Comparison of ENCODE assay signal across 9 cellular contexts in genomic region chr2:169038338-169038757, GRCh38. TPM values are rescaled to one million over a fixed set of nuclear protein-coding genes. Genes with fewer than 3 reads are reported as not detected.
A peak's percentile ranks its signal among the peaks of the same experiment; 100 is the strongest.
DNase-seq lines count a peak whose midpoint lies in the region; ATAC-seq and TF ChIP-seq lines count a peak whose summit lies in the region.
"Had no signal": no experiment of that assay in that cellular context is flagged by ENCODE, and none has a peak within 500 bp of the region (broad histone marks: within the 10 kb centered on the region; RNA-seq: fewer than 3 reads in every experiment).

No MANE protein-coding gene starts in this region.

- no peak overlapping the region for H3K9ac ChIP-seq in adipocyte (ENCODE audit: low read length)

- in situ Hi-C loops in transverse colon (cut with MboI; ENCODE audit: low pct_ligation_motif_present in 1 of 4, low pct_unique_long_range_greater_than_20kb in 1 of 4, low sequenced_read_pairs in 3 of 4): no loop called here

- TF ChIP-seq POLR2A in transverse colon (IDR thresholded peaks at IDR 0.05): no peak

- WGBS in transverse colon (ENCODE audit: low coverage in 1 of 2), 2 donors: 44 to 64% methylated on average over 2 of the region's 2 CpGs

- peaks cover 19% of the 10 kb centered on the region for H3K4me1 Mint-ChIP-seq in activated naive CD8-positive, alpha-beta T cell treated with anti-CD3 and anti-CD28 coated beads, Interleukin-2, amount 50 U/mL, for 24 hours
- peaks cover 5% of the 10 kb centered on the region for H3K4me1 Mint-ChIP-seq in activated naive CD8-positive, alpha-beta T cell treated with anti-CD3 and anti-CD28 coated beads for 36 hours
- peaks cover 3% of the 10 kb centered on the region for H3K4me1 Mint-ChIP-seq in T-helper 17 cell

- TF ChIP-seq CTCF in transverse colon (IDR thresholded peaks at IDR 0.05): no peak

- H3K27me3 ChIP-seq in adipocyte (replicated peaks; ENCODE audit: control insufficient read depth, insufficient read depth, low read length) (no peaks in the 10 kb centered on the region), transverse colon (no peaks in the 10 kb centered on the region)
- H3K27me3 ChIP-seq: heart left ventricle had no signal

- TF ChIP-seq EP300 in transverse colon (IDR thresholded peaks at IDR 0.05; ENCODE audit: low read depth): no peak

- H3K36me3 Mint-ChIP-seq in activated naive CD8-positive, alpha-beta T cell treated with anti-CD3 and anti-CD28 coated beads, Interleukin-2, amount 50 U/mL, for 24 hours (ENCODE audit: low read depth): peaks cover 11% of the 10 kb centered on the region
- no peaks in the 10 kb centered on the region for H3K36me3 Mint-ChIP-seq in activated naive CD8-positive, alpha-beta T cell treated with anti-CD3 and anti-CD28 coated beads for 36 hours
- H3K36me3 Mint-ChIP-seq in T-helper 17 cell (ENCODE audit: low read depth): no peaks in the 10 kb centered on the region

- H3K27me3 Mint-ChIP-seq in activated naive CD8-positive, alpha-beta T cell treated with anti-CD3 and anti-CD28 coated beads, Interleukin-2, amount 50 U/mL, for 24 hours: no peaks in the 10 kb centered on the region
- H3K27me3 Mint-ChIP-seq in activated naive CD8-positive, alpha-beta T cell treated with anti-CD3 and anti-CD28 coated beads for 36 hours: no peaks in the 10 kb centered on the region
- H3K27me3 Mint-ChIP-seq in T-helper 17 cell: no peaks in the 10 kb centered on the region

- no peak overlapping the region for H3K4me3 Mint-ChIP-seq in activated naive CD8-positive, alpha-beta T cell treated with anti-CD3 and anti-CD28 coated beads, Interleukin-2, amount 50 U/mL, for 24 hours
- H3K4me3 Mint-ChIP-seq in activated naive CD8-positive, alpha-beta T cell treated with anti-CD3 and anti-CD28 coated beads for 36 hours: no peak overlapping the region
- no peak overlapping the region for H3K4me3 Mint-ChIP-seq in T-helper 17 cell

- intact Hi-C loops in transverse colon (cut with DNase I; ENCODE audit: low total_unique reads): no loop called here

- DNase-seq in activated naive CD8-positive, alpha-beta T cell treated with anti-CD3 and anti-CD28 coated beads, Interleukin-2, amount 50 U/mL, for 24 hours: no peak
- no peak for DNase-seq in activated naive CD8-positive, alpha-beta T cell treated with anti-CD3 and anti-CD28 coated beads for 36 hours
- peak; percentile 5 for DNase-seq in adipocyte (ENCODE audit: low read depth)
- no peak for DNase-seq in transverse colon
- no peak for DNase-seq in NCI-H2029 treated with DMSO at 0.1 percent for 48 hours (lab: John Stamatoyannopoulos, UW)
- DNase-seq in T-helper 17 cell: no peak
- no peak for DNase-seq in activated CD8-positive, alpha-beta memory T cell treated with anti-CD3 and anti-CD28 coated beads, Interleukin-2, amount 50 U/mL, for 4 hours
- DNase-seq: heart left ventricle had no signal

- H3K27ac Mint-ChIP-seq in activated naive CD8-positive, alpha-beta T cell treated with anti-CD3 and anti-CD28 coated beads, Interleukin-2, amount 50 U/mL, for 24 hours: no peak overlapping the region
- H3K27ac Mint-ChIP-seq in activated naive CD8-positive, alpha-beta T cell treated with anti-CD3 and anti-CD28 coated beads for 36 hours: no peak overlapping the region
- H3K27ac Mint-ChIP-seq in T-helper 17 cell: no peak overlapping the region

- H3K27ac ChIP-seq in transverse colon: peak overlapping the region in 3 of 4 donors; percentile 12 to 40 (median 35)
- H3K27ac ChIP-seq: heart left ventricle had no signal

- H3K4me1 ChIP-seq in adipocyte (ENCODE audit: control insufficient read depth, insufficient read depth, low read length): peaks cover 9% of the 10 kb centered on the region
- H3K4me1 ChIP-seq in transverse colon: peaks cover 0 to 17% (median 6%) of the 10 kb centered on the region in 4 donors

- peak; percentile 68 for ATAC-seq in activated naive CD8-positive, alpha-beta T cell treated with anti-CD3 and anti-CD28 coated beads, Interleukin-2, amount 50 U/mL, for 24 hours
- ATAC-seq in HG03175 (IDR thresholded peaks at IDR 0.05; ENCODE audit: unreplicated experiment) (peak; percentile 68), T-helper 17 cell (no peak)
- ATAC-seq: heart left ventricle had no signal

- H3K9me3 ChIP-seq in adipocyte (ENCODE audit: control insufficient read depth, low read length): peaks cover 18% of the 10 kb centered on the region
- H3K9me3 ChIP-seq in transverse colon: peaks cover 0 to 9% of the 10 kb centered on the region in 2 donors
- no peaks in the 10 kb centered on the region for H3K9me3 ChIP-seq in T-helper 17 cell (ENCODE audit: control insufficient read depth, low read length, poor library complexity, severe bottlenecking)

- peaks cover 26% of the 10 kb centered on the region for H3K9me3 Mint-ChIP-seq in activated naive CD8-positive, alpha-beta T cell treated with anti-CD3 and anti-CD28 coated beads, Interleukin-2, amount 50 U/mL, for 24 hours
- peaks cover 18% of the 10 kb centered on the region for H3K9me3 Mint-ChIP-seq in activated naive CD8-positive, alpha-beta T cell treated with anti-CD3 and anti-CD28 coated beads for 36 hours

- H3K36me3 ChIP-seq in adipocyte (ENCODE audit: control insufficient read depth, insufficient read depth, low read length, severe bottlenecking): no peaks in the 10 kb centered on the region
- H3K36me3 ChIP-seq in transverse colon: no peaks in the 10 kb centered on the region
- H3K36me3 ChIP-seq: heart left ventricle had no signal

- H3K4me3 ChIP-seq in adipocyte (ENCODE audit: low read length) (no peak overlapping the region), transverse colon (no peak overlapping the region)
- H3K4me3 ChIP-seq: heart left ventricle had no signal

RNA-seq across cellular contexts. Expression of gene ABCB11, which starts 7.2 kb away (rescaled TPM):
- not detected for total RNA-seq in activated naive CD8-positive, alpha-beta T cell treated with anti-CD3 and anti-CD28 coated beads for 36 hours
- total RNA-seq in transverse colon (10 to 100 TPM in 3 of 4 donors, 1 to 10 TPM in 1; 4.8 to 41.8 (median 14.8) TPM), T-helper 17 cell (not detected)

RNA-seq across cellular contexts. Expression of gene DHRS9, which starts 31.0 kb away (rescaled TPM):
- not detected for total RNA-seq in activated naive CD8-positive, alpha-beta T cell treated with anti-CD3 and anti-CD28 coated beads for 36 hours
- 100 to 1,000 TPM in 3 of 4 donors, 10 to 100 TPM in 1; 20.9 to 257 (median 153) TPM for total RNA-seq in transverse colon
- total RNA-seq in T-helper 17 cell: not detected

Comparison
In these comparisons a context has a peak if more than half of its experiments do, and no peak if none do; other contexts are left out.
1. RNA of gene ABCB11, which starts 7.2 kb away (total RNA-seq): 4.8 to 41.8 TPM in transverse colon; not detected in T-helper 17 cell and not detected in activated naive CD8-positive, alpha-beta T cell treated with anti-CD3 and anti-CD28 coated beads for 36 hours; every median in the first group is over 4 times any median in the second.
2. RNA of gene DHRS9, which starts 31.0 kb away (total RNA-seq): 20.9 to 257 TPM in transverse colon; not detected in activated naive CD8-positive, alpha-beta T cell treated with anti-CD3 and anti-CD28 coated beads for 36 hours and not detected in T-helper 17 cell; every median in the first group is over 10 times any median in the second.